ENCODE assay signal across 9 cellular contexts in genomic region chr7:873367-874002, GRCh38. TPM values are rescaled to one million over a fixed set of nuclear protein-coding genes. Genes with fewer than 3 reads are reported as not detected.
DNase-seq lines count a peak whose midpoint lies in the region; ATAC-seq, FAIRE-seq and TF ChIP-seq lines count a peak whose summit lies in the region.
"Had no signal": no experiment of that assay in that cellular context is flagged by ENCODE, and none has a peak within 500 bp of the region (broad histone marks: within the 10 kb centered on the region; RNA-seq: fewer than 3 reads in every experiment).

No MANE protein-coding gene starts in this region.

- H3K27ac Mint-ChIP-seq in activated T-cell treated with anti-CD3 and anti-CD28 coated beads, Interleukin-2, amount 50 U/mL, for 72 hours, result peak overlapping the region; percentile 63
- no peak overlapping the region for H3K27ac Mint-ChIP-seq in natural killer cell

- peaks cover 23% of the 10 kb centered on the region for H3K4me1 Mint-ChIP-seq in activated T-cell treated with anti-CD3 and anti-CD28 coated beads, Interleukin-2, amount 50 U/mL, for 72 hours (ENCODE audit: low read depth)
- peaks cover 19 to 23% of the 10 kb centered on the region in 2 donors for H3K4me1 Mint-ChIP-seq in natural killer cell

- no peak overlapping the region for H3K4me3 ChIP-seq in Jurkat, Clone E6-1 (ENCODE audit: low read length)

- intact Hi-C loops in natural killer cell (cut with micrococcal nuclease), result loop anchor here (1.0 kb wide), 2 partner anchors 87 to 551 kb away; no protein-coding TSS in a partner anchor

- peak in 1 of 2 donors; percentile 23 for ATAC-seq in activated T-cell treated with anti-CD3 and anti-CD28 coated beads, Interleukin-2, amount 50 U/mL, for 72 hours (replicated peaks in 1 of 2)
- peak; percentile 31 to 48 (median 37) for ATAC-seq in natural killer cell
- no peak for ATAC-seq in HG03175 (IDR thresholded peaks at IDR 0.05; ENCODE audit: unreplicated experiment)

- H3K27me3 Mint-ChIP-seq in activated T-cell treated with anti-CD3 and anti-CD28 coated beads, Interleukin-2, amount 50 U/mL, for 72 hours (ENCODE audit: low read depth), result no peaks in the 10 kb centered on the region
- H3K27me3 Mint-ChIP-seq in natural killer cell (ENCODE audit: low read depth in 2 of 2), result no peaks in the 10 kb centered on the region

- peaks cover 3 to 9% of the 10 kb centered on the region in 2 donors for H3K36me3 Mint-ChIP-seq in activated T-cell treated with anti-CD3 and anti-CD28 coated beads, Interleukin-2, amount 50 U/mL, for 72 hours (ENCODE audit: insufficient read depth in 2 of 2)
- H3K36me3 Mint-ChIP-seq in natural killer cell, result no peaks in the 10 kb centered on the region

- FAIRE-seq in RCC 7860 (lab: Jason Lieb, UNC), result no peak
- FAIRE-seq: islet of Langerhans had no signal

- peak; percentile 89 for TF ChIP-seq CTCF in natural killer cell (IDR thresholded peaks at IDR 0.05)

- peak overlapping the region in 1 of 2 donors; percentile 11 for H3K4me3 Mint-ChIP-seq in activated T-cell treated with anti-CD3 and anti-CD28 coated beads, Interleukin-2, amount 50 U/mL, for 72 hours
- no peak overlapping the region for H3K4me3 Mint-ChIP-seq in natural killer cell

- DNase-seq in DMS53 (lab: John Stamatoyannopoulos, UW), result peak; percentile 95
- DNase-seq in Jurkat, Clone E6-1 (ENCODE audit: low read depth, low spot score), result peak; percentile 75
- peak; percentile 71 for DNase-seq in RCC 7860 (ENCODE audit: low spot score)
- peak; percentile 74 to 79 for DNase-seq in activated T-cell treated with anti-CD3 and anti-CD28 coated beads, Interleukin-2, amount 50 U/mL, for 72 hours
- DNase-seq in fibroblast of gingiva (ENCODE audit: low read depth), result peak; percentile 71
- DNase-seq in natural killer cell, result peak; percentile 56
- peak; percentile 35 to 64 (median 54) for DNase-seq in stimulated activated naive CD4-positive, alpha-beta T cell (lab: John Stamatoyannopoulos, UW)

- H3K9me3 Mint-ChIP-seq in activated T-cell treated with anti-CD3 and anti-CD28 coated beads, Interleukin-2, amount 50 U/mL, for 72 hours, result no peaks in the 10 kb centered on the region
- no peaks in the 10 kb centered on the region for H3K9me3 Mint-ChIP-seq in natural killer cell

RNA-seq across cellular contexts. Expression of gene GET4, which starts 2.9 kb away (rescaled TPM):
- 50.2 TPM for polyA plus RNA-seq in Jurkat, Clone E6-1 (2012; ENCODE audit: insufficient read depth, insufficient read length)
- total RNA-seq in activated T-cell treated with anti-CD3 and anti-CD28 coated beads, Interleukin-2, amount 50 U/mL, for 72 hours, result 10 to 100 TPM; 33.8 to 34.9 TPM
- total RNA-seq in natural killer cell, result 10 to 100 TPM; 69.3 to 81.6 (median 73.2) TPM

RNA-seq across cellular contexts. Expression of gene SUN1, which starts 41.2 kb away (rescaled TPM):
- 87.2 TPM for polyA plus RNA-seq in Jurkat, Clone E6-1 (2012; ENCODE audit: insufficient read depth, insufficient read length)
- total RNA-seq in activated T-cell treated with anti-CD3 and anti-CD28 coated beads, Interleukin-2, amount 50 U/mL, for 72 hours, result 10 to 100 TPM; 77.9 to 84.4 TPM
- total RNA-seq in natural killer cell, result 10 to 100 TPM; 40.2 to 63.5 (median 48.0) TPM
